8 cellular contexts compared by ENCODE assay signal in genomic region chr1:165129568-165130164, GRCh38.
DNase-seq lines count a peak whose midpoint lies in the region; ATAC-seq and TF ChIP-seq lines count a peak whose summit lies in the region.

No MANE protein-coding gene starts in this region.

- no peaks in the 10 kb centered on the region for H3K4me1 Mint-ChIP-seq in CD4-positive, alpha-beta T cell (ENCODE audit: low read depth)

- no peaks in the 10 kb centered on the region for H3K9me3 ChIP-seq in CD4-positive, alpha-beta T cell (ENCODE audit: control insufficient read depth, low read length)

- H3K27ac Mint-ChIP-seq in CD4-positive, alpha-beta T cell: no peak overlapping the region

- no peaks in the 10 kb centered on the region for H3K36me3 Mint-ChIP-seq in CD4-positive, alpha-beta T cell (ENCODE audit: low read depth)

- POLR2A ChIA-PET in CD4-positive, alpha-beta T cell (lab: Charles Lee): no interaction called here

- DNase-seq in Daoy (ENCODE audit: low read depth): peak; percentile 79
- peak; percentile 18 for DNase-seq in MV-4-11 (lab: John Stamatoyannopoulos, UW)
- peak; percentile 46 for DNase-seq in RPMI7951 (ENCODE audit: low read depth)
- DNase-seq in ecto neural progenitor cell (ENCODE audit: low spot score): peak; percentile 85
- peak; percentile 50 for DNase-seq in midbrain (lab: John Stamatoyannopoulos, UW)
- DNase-seq in CD4-positive, alpha-beta T cell: no peak

- no peak overlapping the region for H3K27ac ChIP-seq in CD4-positive, alpha-beta T cell (ENCODE audit: low read depth, low read length)

- H3K27me3 Mint-ChIP-seq in CD4-positive, alpha-beta T cell: peaks cover 32% of the 10 kb centered on the region

- H3K4me3 Mint-ChIP-seq in CD4-positive, alpha-beta T cell: no peak overlapping the region

- H3K9me3 Mint-ChIP-seq in CD4-positive, alpha-beta T cell: no peaks in the 10 kb centered on the region

- intact Hi-C loops in CD4-positive, alpha-beta T cell (cut with DNase I, micrococcal nuclease): no loop called here

- TF ChIP-seq CTCF in CD4-positive, alpha-beta T cell (IDR thresholded peaks at IDR 0.05): no peak

- CTCF ChIA-PET in CD4-positive, alpha-beta T cell (lab: Charles Lee): no interaction called here

- ATAC-seq in GM21786 (IDR thresholded peaks at IDR 0.05; ENCODE audit: unreplicated experiment) (peak; percentile 77), GM21576 (IDR thresholded peaks at IDR 0.05; ENCODE audit: unreplicated experiment) (no peak)
- no peak for ATAC-seq in CD4-positive, alpha-beta T cell (ENCODE audit: poor library complexity)

- no peaks in the 10 kb centered on the region for H3K27me3 ChIP-seq in CD4-positive, alpha-beta T cell (ENCODE audit: control insufficient read depth, insufficient read depth, low read length)

Comparison
In these comparisons a context has a peak if more than half of its experiments do, and no peak if none do; other contexts are left out.
1. DNase-seq: peak in Daoy (single experiment), MV-4-11 (single experiment), RPMI7951 (single experiment), ecto neural progenitor cell (single experiment) and midbrain (single experiment); none in CD4-positive, alpha-beta T cell (0 of 10).